In the genomic region with DNA sequence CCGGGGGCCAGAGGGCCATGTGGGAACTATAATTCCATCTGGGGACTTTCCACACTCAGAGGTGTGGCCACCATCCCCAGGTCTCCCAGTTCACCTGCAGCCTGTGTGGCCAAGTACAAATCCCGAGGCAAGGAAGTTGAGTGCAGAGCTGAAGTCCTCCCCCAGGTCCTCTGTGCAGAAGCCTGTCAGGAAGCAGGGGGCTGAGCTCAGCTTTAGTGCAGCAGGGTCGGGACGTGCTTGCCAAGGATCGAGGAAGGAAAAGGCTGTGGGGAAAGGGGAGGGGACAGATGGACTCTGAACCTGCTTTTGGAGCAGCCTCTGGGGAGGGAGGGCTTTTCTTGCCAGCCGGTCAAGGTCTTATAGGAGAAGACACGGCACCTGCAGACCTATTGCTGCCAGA, we compare ENCODE assay signal across 19 cellular contexts.
DNase-seq lines count a peak whose midpoint lies in the region; ATAC-seq and TF ChIP-seq lines count a peak whose summit lies in the region.
"Had no signal": no experiment of that assay in that cellular context is flagged by ENCODE, and none has a peak within 500 bp of the region (broad histone marks: within the 10 kb centered on the region; RNA-seq: fewer than 3 reads in every experiment).

No MANE protein-coding gene starts in this region.

- peaks cover 57% of the 10 kb centered on the region for H3K4me1 Mint-ChIP-seq in brain
- H3K4me1 Mint-ChIP-seq: B cell, CD14-positive monocyte had no signal

- H3K27ac ChIP-seq in esophagus muscularis mucosa (replicated peaks in 1 of 4) (no peak overlapping the region), transverse colon (no peak overlapping the region)
- H3K27ac ChIP-seq: A549 had no signal

- H3K27me3 ChIP-seq in esophagus muscularis mucosa (peaks cover 0 to 5% (median 0%) of the 10 kb centered on the region in 4 donors), transverse colon (no peaks in the 10 kb centered on the region), H7 (ENCODE audit: control insufficient read depth, insufficient read depth, low read length) (no peaks in the 10 kb centered on the region)

- H3K36me3 Mint-ChIP-seq in brain = peaks cover 4% of the 10 kb centered on the region
- H3K36me3 Mint-ChIP-seq: CD14-positive monocyte had no signal

- peak; percentile 72 for DNase-seq in esophagus muscularis mucosa (ENCODE audit: extremely low spot score)
- peak; percentile 24 for DNase-seq in mucosa of gallbladder (ENCODE audit: low spot score)
- peak; percentile 13 for DNase-seq in transverse colon
- DNase-seq in H7 = no peak
- DNase-seq in activated CD8-positive, alpha-beta memory T cell treated with anti-CD3 and anti-CD28 coated beads for 24 hours = no peak
- DNase-seq: GOT3, KG1, NCI-H1092 treated with DMSO at 0.1 percent for 48 hours, NCI-H1436 treated with DMSO at 0.1 percent for 48 hours, NCI-H2029, NCI-H2227 treated with DMSO at 0.1 percent for 48 hours, NCI-H524 treated with DMSO at 0.1 percent for 48 hours, OCI-M1 had no signal

- no peak for ATAC-seq in activated CD4-positive, CD25-positive, alpha-beta regulatory T cell treated with anti-CD3 and anti-CD28 coated beads, Interleukin-2, amount 50 U/mL, for 24 hours
- ATAC-seq: A549, Right ventricle myocardium inferior had no signal

- 39% methylated on average over 7 of the region's 7 CpGs for WGBS in esophagus muscularis mucosa
- 14% methylated on average over 7 of the region's 7 CpGs; no CpG with 5 or more reads in 1 of the 2 donors for WGBS in transverse colon (ENCODE audit: low coverage in 1 of 2), 2 donors

- H3K9me3 ChIP-seq in esophagus muscularis mucosa (no peaks in the 10 kb centered on the region), transverse colon (no peaks in the 10 kb centered on the region)
- H3K9me3 ChIP-seq: A549 had no signal

- TF ChIP-seq CTCF in brain (conservative IDR thresholded peaks at IDR 0.05) = no peak
- TF ChIP-seq CTCF in esophagus muscularis mucosa (IDR thresholded peaks at IDR 0.05) = no peak
- TF ChIP-seq CTCF in transverse colon (IDR thresholded peaks at IDR 0.05) = no peak

- H3K27me3 Mint-ChIP-seq in brain = peaks cover 2% of the 10 kb centered on the region

- in situ Hi-C loops in transverse colon (cut with MboI; ENCODE audit: low pct_ligation_motif_present in 1 of 4, low pct_unique_long_range_greater_than_20kb in 1 of 4, low sequenced_read_pairs in 3 of 4) = loop anchor here in 1 of 4 donors (5.0 kb wide), 1 partner anchor 49 kb away; no protein-coding TSS in a partner anchor

- peak overlapping the region in 3 of 5 experiments; percentile 42 to 91 (median 46) for H3K27ac Mint-ChIP-seq in brain
- H3K27ac Mint-ChIP-seq: B cell, CD14-positive monocyte had no signal

- H3K4me3 Mint-ChIP-seq in brain = peak overlapping the region in 1 of 5 experiments; percentile 15
- H3K4me3 Mint-ChIP-seq: B cell, CD14-positive monocyte had no signal

- H3K36me3 ChIP-seq in esophagus muscularis mucosa (no peaks in the 10 kb centered on the region), transverse colon (no peaks in the 10 kb centered on the region), H7 (replicated peaks; ENCODE audit: control insufficient read depth, insufficient read depth, low read length) (no peaks in the 10 kb centered on the region)

- no peak for TF ChIP-seq EP300 in esophagus muscularis mucosa (IDR thresholded peaks at IDR 0.05)
- TF ChIP-seq EP300 in transverse colon (IDR thresholded peaks at IDR 0.05; ENCODE audit: low read depth) = no peak

- peaks cover 0 to 3% (median 0%) of the 10 kb centered on the region in 5 experiments for H3K9me3 Mint-ChIP-seq in brain
- H3K9me3 Mint-ChIP-seq: CD14-positive monocyte had no signal

- H3K4me3 ChIP-seq in esophagus muscularis mucosa (no peak overlapping the region), transverse colon (no peak overlapping the region), H7 (ENCODE audit: insufficient read depth, low read depth, low read length) (no peak overlapping the region)
- H3K4me3 ChIP-seq: A549 had no signal

- intact Hi-C loops in esophagus muscularis mucosa (cut with DNase I) (no loop called here), transverse colon (cut with DNase I; ENCODE audit: low total_unique reads) (no loop called here)

- TF ChIP-seq POLR2A in esophagus muscularis mucosa (IDR thresholded peaks at IDR 0.05; ENCODE audit: low read depth) = no peak
- no peak for TF ChIP-seq POLR2A in transverse colon (IDR thresholded peaks at IDR 0.05)

- H3K4me1 ChIP-seq in esophagus muscularis mucosa (no peaks in the 10 kb centered on the region), transverse colon (peaks cover 0 to 5% (median 2%) of the 10 kb centered on the region in 4 donors)
- H3K4me1 ChIP-seq: A549 had no signal

Comparison
In these comparisons a context has a peak if more than half of its experiments do, and no peak if none do; other contexts are left out.
1. DNase-seq: peak in esophagus muscularis mucosa (single experiment), mucosa of gallbladder (single experiment) and transverse colon (single experiment); none in H7 (single experiment) and activated CD8-positive, alpha-beta memory T cell treated with anti-CD3 and anti-CD28 coated beads for 24 hours (single experiment).